Comparison of ENCODE assay signal across 17 cellular contexts in the genomic region with DNA sequence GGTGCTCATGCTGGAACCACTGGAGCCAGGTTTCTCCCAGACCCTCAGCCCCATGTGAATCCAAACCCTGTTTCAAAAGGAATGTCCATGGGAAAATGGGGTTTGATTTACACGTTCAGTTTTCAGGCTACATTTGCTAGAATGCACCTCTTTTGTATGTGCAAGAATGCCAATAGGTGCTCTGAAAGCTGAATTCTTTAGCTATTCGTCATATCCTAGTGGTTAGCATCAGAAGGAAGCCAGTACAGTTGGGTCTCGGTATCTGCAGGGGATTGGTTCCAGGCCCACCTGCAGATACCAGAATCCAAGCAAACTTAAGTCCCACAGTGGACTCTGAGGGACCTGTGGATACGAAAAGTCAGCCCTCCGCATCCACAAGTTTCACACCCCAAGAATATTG.
"Had no signal": no experiment of that assay in that cellular context is flagged by ENCODE, and none has a peak within 500 bp of the region (broad histone marks: within the 10 kb centered on the region; RNA-seq: fewer than 3 reads in every experiment).

No MANE protein-coding gene starts in this region.

- H3K27ac ChIP-seq: adrenal gland, body of pancreas, tibial nerve had no signal

- FAIRE-seq: endothelial cell of umbilical vein had no signal

- ATAC-seq: body of pancreas; naive thymus-derived CD8-positive, alpha-beta T cell; stimulated activated naive B cell treated with anti-CD40 and anti-IgM and Interleukin-4, amounts not matched to agents 10 μg/mL and 1 μg/mL and 100 μg/mL, for 72 hours; T-cell had no signal

- DNase-seq: activated naive CD4-positive, alpha-beta T cell treated with anti-CD3 and anti-CD28 coated beads, Interleukin-2, amount 10 ng/mL, durations not matched to agents 7 days and 5 days; activated T-cell treated with anti-CD3 and anti-CD28 coated beads for 4 hours; adrenal gland; body of pancreas; cortex of kidney; effector CD8-positive, alpha-beta T cell; foreskin fibroblast; head of caudate nucleus; immature natural killer cell; naive thymus-derived CD8-positive, alpha-beta T cell; retina; stimulated activated CD4-positive, alpha-beta T cell treated with anti-CD3 and anti-CD28 coated beads, Interleukin-2, amount 100 ng/mL, for 48 hours; stimulated activated naive B cell treated with anti-CD40 and anti-IgM and Interleukin-4, amounts not matched to agents 10 μg/mL and 1 μg/mL and 100 μg/mL, for 72 hours; T-cell; T-helper 9 cell had no signal

- H3K4me3 ChIP-seq: adrenal gland, body of pancreas, tibial nerve had no signal

- H3K4me1 ChIP-seq: adrenal gland, body of pancreas had no signal

- H3K9me3 ChIP-seq: adrenal gland, body of pancreas, tibial nerve had no signal

- H3K27me3 ChIP-seq: adrenal gland, body of pancreas, tibial nerve had no signal

- H3K36me3 ChIP-seq: adrenal gland, tibial nerve had no signal
